Comparison of ENCODE assay signal across 11 cellular contexts in genomic region chr3:179956416-179956830, GRCh38.
DNase-seq lines count a peak whose midpoint lies in the region; ATAC-seq and TF ChIP-seq lines count a peak whose summit lies in the region.
"Had no signal": no experiment of that assay in that cellular context is flagged by ENCODE, and none has a peak within 500 bp of the region (broad histone marks: within the 10 kb centered on the region; RNA-seq: fewer than 3 reads in every experiment).

No MANE protein-coding gene starts in this region.

- H3K27ac ChIP-seq in DND-41 (ENCODE audit: low read length) (peak overlapping the region; percentile 97), OCI-LY3 (ENCODE audit: low read length) (no peak overlapping the region)

- H3K4me3 Mint-ChIP-seq in CD14-positive monocyte (no peak overlapping the region), Caco-2 (ENCODE audit: unreplicated experiment) (no peak overlapping the region)
- H3K4me3 Mint-ChIP-seq: CD8-positive, alpha-beta memory T cell had no signal

- no peaks in the 10 kb centered on the region for H3K27me3 ChIP-seq in DND-41 (ENCODE audit: insufficient read depth, low read length, poor library complexity)
- H3K27me3 ChIP-seq in OCI-LY3 (ENCODE audit: low read depth, low read length): no peaks in the 10 kb centered on the region
- no peaks in the 10 kb centered on the region for H3K27me3 ChIP-seq in Caco-2 (replicated peaks; ENCODE audit: control insufficient read depth, insufficient read depth, low read length)

- H3K9ac ChIP-seq in DND-41 (ENCODE audit: low read depth, low read length): peak overlapping the region; percentile 69
- H3K9ac ChIP-seq in OCI-LY3 (ENCODE audit: low read length): no peak overlapping the region

- peaks cover 3 to 10% (median 6%) of the 10 kb centered on the region in 3 donors for H3K27me3 Mint-ChIP-seq in CD14-positive monocyte (ENCODE audit: low read depth in 3 of 3)
- peaks cover 16% of the 10 kb centered on the region for H3K27me3 Mint-ChIP-seq in Caco-2 (ENCODE audit: insufficient read depth, unreplicated experiment)

- H3K27ac Mint-ChIP-seq in CD14-positive monocyte (no peak overlapping the region), Caco-2 (ENCODE audit: unreplicated experiment) (no peak overlapping the region)
- H3K27ac Mint-ChIP-seq: CD8-positive, alpha-beta memory T cell had no signal

- H3K4me2 ChIP-seq in DND-41 (ENCODE audit: insufficient read depth, low read length): peak overlapping the region; percentile 59
- peak overlapping the region; percentile 52 for H3K4me2 ChIP-seq in OCI-LY3 (ENCODE audit: low read length)

- H4K20me1 ChIP-seq in DND-41 (ENCODE audit: insufficient read depth, low read length) (no peaks in the 10 kb centered on the region), OCI-LY3 (ENCODE audit: insufficient read depth, low read length) (no peaks in the 10 kb centered on the region)

- H3K36me3 ChIP-seq in DND-41 (ENCODE audit: insufficient read depth, low read length): peaks cover 3% of the 10 kb centered on the region; the same call in 1 of the 2 replicates
- H3K36me3 ChIP-seq in OCI-LY3 (replicated peaks; ENCODE audit: low read depth, low read length): no peaks in the 10 kb centered on the region
- no peaks in the 10 kb centered on the region for H3K36me3 ChIP-seq in Caco-2 (ENCODE audit: control insufficient read depth, insufficient read depth, low read length)

- BruUV-seq in Caco-2 (replicated peaks; lab: Mats Ljungman, UMichigan): no TSS peak

- intact Hi-C loops in CD14-positive monocyte (cut with micrococcal nuclease) (no loop called here), Caco-2 (cut with micrococcal nuclease; ENCODE audit: unreplicated experiment) (no loop called here)

- H3K36me3 Mint-ChIP-seq in CD14-positive monocyte (no peaks in the 10 kb centered on the region), Caco-2 (ENCODE audit: insufficient read depth, unreplicated experiment) (no peaks in the 10 kb centered on the region)
- H3K36me3 Mint-ChIP-seq: CD8-positive, alpha-beta memory T cell; naive thymus-derived CD4-positive, alpha-beta T cell had no signal

- H3K4me1 ChIP-seq in DND-41 (ENCODE audit: insufficient read depth, low read length) (peaks cover 84% of the 10 kb centered on the region), OCI-LY3 (ENCODE audit: low read length) (peaks cover 12% of the 10 kb centered on the region), Caco-2 (no peaks in the 10 kb centered on the region)

- TF ChIP-seq CTCF in DND-41 (IDR thresholded peaks at IDR 0.05; ENCODE audit: borderline replicate concordance, extremely low read depth, low read length, poor library complexity, severe bottlenecking) (no peak), OCI-LY3 (IDR thresholded peaks at IDR 0.05; ENCODE audit: low read depth, low read length) (no peak), CD14-positive monocyte (IDR thresholded peaks at IDR 0.05) (no peak), Caco-2 (IDR thresholded peaks at IDR 0.05; ENCODE audit: insufficient read depth in 1 of 2, low read depth in 1 of 2, low read length in 1 of 2, severe bottlenecking in 1 of 2, unreplicated experiment in 1 of 2) (no peak)

- H3K79me2 ChIP-seq in DND-41 (ENCODE audit: insufficient read depth, low read length): peaks cover 69% of the 10 kb centered on the region
- H3K79me2 ChIP-seq in OCI-LY3 (ENCODE audit: low read length): no peaks in the 10 kb centered on the region

- ATAC-seq in DND-41 (ENCODE audit: insufficient read depth, low read depth) (peak; percentile 75), GM19395 (IDR thresholded peaks at IDR 0.05; ENCODE audit: unreplicated experiment) (peak; percentile 93), HG03095 (IDR thresholded peaks at IDR 0.05; ENCODE audit: unreplicated experiment) (peak; percentile 94)
- ATAC-seq: naive thymus-derived CD4-positive, alpha-beta T cell had no signal

- DNase-seq in DND-41: peak; percentile 89
- DNase-seq in CD14-positive monocyte (ENCODE audit: low spot score): no peak
- no peak for DNase-seq in D341Med (ENCODE audit: low spot score)
- no peak for DNase-seq in HuH-7 (ENCODE audit: low spot score)
- no peak for DNase-seq in Caco-2
- DNase-seq: CD8-positive, alpha-beta memory T cell; NCI-H1092 had no signal

- CTCF ChIA-PET in Caco-2 (lab: Charles Lee): no interaction called here

- no peak overlapping the region for H2AFZ ChIP-seq in DND-41 (ENCODE audit: low read depth, low read length)
- no peak overlapping the region for H2AFZ ChIP-seq in OCI-LY3 (ENCODE audit: low read depth, low read length)

- peaks cover 19% of the 10 kb centered on the region for H3K4me1 Mint-ChIP-seq in CD14-positive monocyte
- no peaks in the 10 kb centered on the region for H3K4me1 Mint-ChIP-seq in Caco-2 (ENCODE audit: low read depth, unreplicated experiment)

- POLR2A ChIA-PET in Caco-2 (lab: Charles Lee): no interaction called here

- H3K9me3 ChIP-seq in DND-41 (ENCODE audit: insufficient read depth, low read length, severe bottlenecking) (no peaks in the 10 kb centered on the region), OCI-LY3 (ENCODE audit: insufficient read depth, low read length) (no peaks in the 10 kb centered on the region), Caco-2 (no peaks in the 10 kb centered on the region)

- peaks cover 0 to 8% (median 1%) of the 10 kb centered on the region in 7 donors for H3K9me3 Mint-ChIP-seq in CD14-positive monocyte
- no peaks in the 10 kb centered on the region for H3K9me3 Mint-ChIP-seq in Caco-2 (ENCODE audit: unreplicated experiment)

- H3K4me3 ChIP-seq in DND-41 (ENCODE audit: low read depth in 1 of 2, low read length in 2 of 2) (peak overlapping the region in 1 of 2 experiments; percentile 54; a peak in 2 of 4 replicates), OCI-LY3 (ENCODE audit: low read length) (peak overlapping the region; percentile 9; the same call in 1 of the 2 replicates), Caco-2 (ENCODE audit: low read depth, low read length) (no peak overlapping the region)
